8 cellular contexts compared by ENCODE assay signal in the genomic region with DNA sequence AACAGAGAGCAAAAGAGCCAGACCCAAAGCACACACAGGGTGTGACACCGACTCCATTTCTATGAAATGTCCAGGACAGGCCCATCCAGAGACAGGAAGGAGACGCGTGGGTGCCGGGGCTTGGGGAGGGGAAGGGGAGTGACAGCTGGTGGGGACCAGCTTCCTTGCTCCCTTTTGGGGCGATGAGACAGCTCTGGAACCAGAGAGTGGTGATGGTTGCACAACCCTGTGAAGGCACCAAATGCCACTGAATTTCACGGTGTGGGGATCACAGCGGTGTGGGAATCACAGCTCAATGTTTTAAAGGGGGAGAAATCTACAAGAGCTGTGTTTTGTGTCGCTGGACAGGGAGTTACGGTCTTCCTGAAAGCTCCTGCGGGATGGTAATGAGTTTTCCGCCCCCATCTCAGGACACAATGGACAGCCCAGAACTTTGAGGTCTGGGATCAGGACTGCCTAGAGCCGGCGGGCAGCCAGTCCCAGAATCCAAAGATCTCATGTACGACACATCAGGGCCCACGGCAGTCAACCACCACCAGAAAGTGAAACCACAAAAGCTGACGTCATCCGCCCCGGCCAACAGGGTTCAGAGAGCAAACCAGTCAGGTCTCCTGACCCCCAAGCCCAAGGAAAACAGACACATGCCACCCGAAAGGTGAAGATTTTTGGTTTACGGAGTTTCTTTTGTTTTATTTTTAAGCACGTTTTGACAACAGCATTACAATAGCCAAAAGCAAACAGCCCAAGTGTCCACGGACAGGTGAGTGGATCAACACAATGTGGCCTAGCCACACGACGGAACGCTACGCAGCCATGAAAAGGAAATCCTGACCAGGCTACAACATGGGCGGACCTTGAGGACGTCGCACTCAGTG. TPM values are rescaled to one million over a fixed set of nuclear protein-coding genes. Genes with fewer than 3 reads are reported as not detected.
DNase-seq lines count a peak whose midpoint lies in the region; ATAC-seq and TF ChIP-seq lines count a peak whose summit lies in the region.

No MANE protein-coding gene starts in this region.

- ATAC-seq in HG02642 (IDR thresholded peaks at IDR 0.05; ENCODE audit: poor library complexity, unreplicated experiment): no peak

- intact Hi-C loops in A673 (cut with micrococcal nuclease; ENCODE audit: unreplicated experiment): no loop called here

- H3K27me3 ChIP-seq in BLaER1: no peaks in the 10 kb centered on the region
- no peaks in the 10 kb centered on the region for H3K27me3 ChIP-seq in adipocyte (replicated peaks; ENCODE audit: control insufficient read depth, insufficient read depth, low read length)
- no peaks in the 10 kb centered on the region for H3K27me3 ChIP-seq in A673 (replicated peaks; ENCODE audit: insufficient read depth, low read depth, low read length, poor library complexity)

- TF ChIP-seq CTCF in A673 (conservative IDR thresholded peaks at IDR 0.05; ENCODE audit: low read depth, low read length): no peak

- peaks cover 95% of the 10 kb centered on the region for H4K20me1 ChIP-seq in BLaER1

- H3K4me1 ChIP-seq in BLaER1: peaks cover 75% of the 10 kb centered on the region
- peaks cover 40% of the 10 kb centered on the region for H3K4me1 ChIP-seq in adipocyte (ENCODE audit: control insufficient read depth, insufficient read depth, low read length)
- no peaks in the 10 kb centered on the region for H3K4me1 ChIP-seq in A673 (ENCODE audit: insufficient read depth, low read length, poor library complexity, severe bottlenecking)

- CTCF ChIA-PET in A673 (lab: Charles Lee): no interaction called here

- H3K4me3 ChIP-seq in BLaER1: peak overlapping the region; percentile 37; the same call in 1 of the 2 replicates
- no peak overlapping the region for H3K4me3 ChIP-seq in adipocyte (ENCODE audit: low read length)
- H3K4me3 ChIP-seq in A673 (ENCODE audit: low read depth, low read length, poor library complexity, severe bottlenecking): no peak overlapping the region

- no TSS peak for BruUV-seq in A673 (replicated peaks; lab: Mats Ljungman, UMichigan)

- H3K36me3 ChIP-seq in BLaER1 (peaks cover 77% of the 10 kb centered on the region), adipocyte (ENCODE audit: control insufficient read depth, insufficient read depth, low read length, severe bottlenecking) (peaks cover 4% of the 10 kb centered on the region), A673 (ENCODE audit: insufficient read depth, low read length, poor library complexity, severe bottlenecking) (peaks cover 4% of the 10 kb centered on the region)

- peaks cover 0 to 7% (median 2%) of the 10 kb centered on the region in 3 donors for H3K27me3 Mint-ChIP-seq in immature natural killer cell (ENCODE audit: low read depth in 3 of 3)

- no peaks in the 10 kb centered on the region for H3K9me3 Mint-ChIP-seq in immature natural killer cell

- H3K9ac ChIP-seq in BLaER1: peak overlapping the region; percentile 73
- H3K9ac ChIP-seq in adipocyte (ENCODE audit: low read length): no peak overlapping the region

- peak; percentile 41 for DNase-seq in T follicular helper cell (ENCODE audit: low read depth)
- DNase-seq in adipocyte (ENCODE audit: low read depth): peak; percentile 2
- DNase-seq in immature natural killer cell: peak; percentile 54 to 66 (median 60)
- peak; percentile 70 for DNase-seq in stimulated activated CD4-positive, alpha-beta T cell treated with anti-CD3 and anti-CD28 coated beads, Interleukin-4, amount 100 ng/mL, for 24 hours
- no peak for DNase-seq in NCI-H1694 (lab: John Stamatoyannopoulos, UW)
- DNase-seq in A673 (ENCODE audit: low spot score): no peak

- peak overlapping the region; percentile 85 for H3K4me2 ChIP-seq in BLaER1

- H3K9me3 ChIP-seq in BLaER1 (no peaks in the 10 kb centered on the region), adipocyte (ENCODE audit: control insufficient read depth, low read length) (no peaks in the 10 kb centered on the region), A673 (ENCODE audit: low read depth, low read length, poor library complexity, severe bottlenecking) (no peaks in the 10 kb centered on the region)

- peaks cover 38 to 47% of the 10 kb centered on the region in 2 donors for H3K4me1 Mint-ChIP-seq in immature natural killer cell

- POLR2A ChIA-PET in A673 (lab: Charles Lee; ENCODE audit: low non-redundant PET): no interaction called here

- H3K27ac Mint-ChIP-seq in immature natural killer cell: peak overlapping the region; percentile 86 to 97 (median 92)

- no peaks in the 10 kb centered on the region for H3K36me3 Mint-ChIP-seq in immature natural killer cell

- peak overlapping the region; percentile 60 to 83 (median 76) for H3K4me3 Mint-ChIP-seq in immature natural killer cell

- H3K27ac ChIP-seq in BLaER1 (peak overlapping the region; percentile 80), A673 (ENCODE audit: low read depth, low read length, poor library complexity, severe bottlenecking) (no peak overlapping the region)

RNA-seq across cellular contexts. Expression of gene SGTA, which starts 7.3 kb away (rescaled TPM):
- 10 to 100 TPM; 32.1 to 47.6 (median 34.3) TPM for polyA plus RNA-seq in immature natural killer cell
- 101 and 106 TPM in 2 replicates for total RNA-seq in A673 (2021)

RNA-seq across cellular contexts. Expression of gene THOP1, which starts 9.5 kb away (rescaled TPM):
- polyA plus RNA-seq in immature natural killer cell: 10 to 100 TPM; 20.0 to 39.9 (median 31.6) TPM
- total RNA-seq in A673 (2021): 168 and 186 TPM in 2 replicates

RNA-seq across cellular contexts. Expression of gene SLC39A3, which starts 36.0 kb away (rescaled TPM):
- 10 to 100 TPM; 43.8 to 63.7 (median 46.8) TPM for polyA plus RNA-seq in immature natural killer cell
- total RNA-seq in A673 (2021): 43.2 and 44.8 TPM in 2 replicates

RNA-seq across cellular contexts. Expression of gene ZNF554, which starts 43.9 kb away (rescaled TPM):
- polyA plus RNA-seq in immature natural killer cell: 1 to 10 TPM in 1 of 3 donors, under 1 TPM in 1, not detected in 1; 0.87 to 4.1 TPM
- total RNA-seq in A673 (2021): 3.5 and 5.1 TPM in 2 replicates

RNA-seq across cellular contexts. Expression of gene DIRAS1, which starts 54.6 kb away (rescaled TPM):
- polyA plus RNA-seq in immature natural killer cell: not detected
- total RNA-seq in A673 (2021): 36.8 and 46.5 TPM in 2 replicates

Comparison
In these comparisons a context has a peak if more than half of its experiments do, and no peak if none do; other contexts are left out.
1. DNase-seq: peak in T follicular helper cell (single experiment), adipocyte (single experiment), immature natural killer cell (3 of 3) and stimulated activated CD4-positive, alpha-beta T cell treated with anti-CD3 and anti-CD28 coated beads, Interleukin-4, amount 100 ng/mL, for 24 hours (single experiment); none in NCI-H1694 (single experiment) and A673 (single experiment).